Comparison of ENCODE assay signal across 34 cellular contexts in genomic region chr5:100682625-100683024, GRCh38.
"Had no signal": no experiment of that assay in that cellular context is flagged by ENCODE, and none has a peak within 500 bp of the region (broad histone marks: within the 10 kb centered on the region; RNA-seq: fewer than 3 reads in every experiment).

No MANE protein-coding gene starts in this region.

- H3K36me3 ChIP-seq: MG63 had no signal

- H3K27me3 ChIP-seq: MG63 had no signal

- H3K4me3 ChIP-seq: MG63 had no signal

- DNase-seq: Karpas-422, Kasumi-1, MG63, MM.1S, MV-4-11, NCI-H1048, NCI-H1092, NCI-H1092 treated with DMSO at 0.1 percent for 48 hours, NCI-H1105, NCI-H1105 treated with DMSO at 0.1 percent for 48 hours, NCI-H1417, NCI-H1417 treated with DMSO at 0.1 percent for 48 hours, NCI-H1436, NCI-H1436 treated with DMSO at 0.1 percent for 48 hours, NCI-H146, NCI-H1694, NCI-H1694 treated with DMSO at 0.1 percent for 48 hours, NCI-H187, NCI-H187 treated with DMSO at 0.1 percent for 48 hours, NCI-H1930, NCI-H2029, NCI-H2029 treated with DMSO at 0.1 percent for 48 hours, NCI-H2081, NCI-H2081 treated with DMSO at 0.1 percent for 48 hours, NCI-H2171, NCI-H2171 treated with DMSO at 0.1 percent for 48 hours, NCI-H2227 treated with DMSO at 0.1 percent for 48 hours, NCI-H226, NCI-H345, NCI-H446, NCI-H446 treated with DMSO at 0.1 percent for 48 hours, NCI-H510A, NCI-H510A treated with DMSO at 0.1 percent for 48 hours, NCI-H524 had no signal
